Comparison of ENCODE assay signal across 4 cellular contexts in the genomic region with DNA sequence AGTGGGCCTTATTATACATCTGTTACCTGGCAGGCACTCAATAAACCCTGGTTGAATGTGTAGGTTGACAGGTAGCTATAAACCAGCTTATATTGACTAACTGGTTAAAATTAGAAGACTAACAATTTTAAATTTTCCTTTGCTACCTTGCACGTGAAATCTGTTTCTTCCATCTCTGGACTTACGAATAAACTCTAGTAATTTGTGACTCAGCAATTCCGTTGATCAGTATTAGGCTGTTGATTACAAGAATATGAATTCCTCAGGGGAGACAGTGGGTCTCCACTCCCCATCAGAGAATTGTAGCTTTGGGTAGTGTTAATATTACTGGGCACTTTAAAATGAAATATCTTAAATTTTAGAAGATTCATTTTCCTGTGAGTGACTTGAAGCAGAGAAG.
TF ChIP-seq lines count a peak whose summit lies in the region.

No MANE protein-coding gene starts in this region.

TF ChIP-seq in HepG2, 621 proteins besides CTCF, POLR2A, EP300 and RAD21:
- TF ChIP-seq CENPX (CRISPR knock-in tag; IDR thresholded peaks at IDR 0.05) (no peak), MYNN (CRISPR knock-in tag; IDR thresholded peaks at IDR 0.05; ENCODE audit: low read depth) (no peak), NFE2L2 (IDR thresholded peaks at IDR 0.05; ENCODE audit: low read length) (peak; percentile 51; the same call in 1 of the 2 replicates), MAFF (IDR thresholded peaks at IDR 0.05; ENCODE audit: low read depth, low read length) (0 out of 2 replicates have a peak, but pooled peaks have one; percentile 5), ZNF292 (CRISPR knock-in tag; IDR thresholded peaks at IDR 0.05; ENCODE audit: borderline replicate concordance, low read depth) (no peak), ARID2 (CRISPR knock-in tag; IDR thresholded peaks at IDR 0.05; ENCODE audit: borderline replicate concordance) (no peak), MAFK (conservative IDR thresholded peaks at IDR 0.05 in 1 of 2, IDR thresholded peaks at IDR 0.05 in 1 of 2; ENCODE audit: low read length in 2 of 2) (peak; percentile 17 to 30; a peak in 1 of 4 replicates)
- TF ChIP-seq, protein P1, sequence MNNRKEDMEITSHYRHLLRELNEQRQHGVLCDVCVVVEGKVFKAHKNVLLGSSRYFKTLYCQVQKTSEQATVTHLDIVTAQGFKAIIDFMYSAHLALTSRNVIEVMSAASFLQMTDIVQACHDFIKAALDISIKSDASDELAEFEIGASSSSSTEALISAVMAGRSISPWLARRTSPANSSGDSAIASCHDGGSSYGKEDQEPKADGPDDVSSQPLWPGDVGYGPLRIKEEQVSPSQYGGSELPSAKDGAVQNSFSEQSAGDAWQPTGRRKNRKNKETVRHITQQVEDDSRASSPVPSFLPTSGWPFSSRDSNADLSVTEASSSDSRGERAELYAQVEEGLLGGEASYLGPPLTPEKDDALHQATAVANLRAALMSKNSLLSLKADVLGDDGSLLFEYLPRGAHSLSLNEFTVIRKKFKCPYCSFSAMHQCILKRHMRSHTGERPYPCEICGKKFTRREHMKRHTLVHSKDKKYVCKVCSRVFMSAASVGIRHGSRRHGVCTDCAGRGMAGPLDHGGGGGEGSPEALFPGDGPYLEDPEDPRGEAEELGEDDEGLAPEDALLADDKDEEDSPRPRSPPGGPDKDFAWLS (CRISPR knock-in tag; IDR thresholded peaks at IDR 0.05; ENCODE audit: borderline replicate concordance) = no peak
- TF ChIP-seq, protein P2, sequence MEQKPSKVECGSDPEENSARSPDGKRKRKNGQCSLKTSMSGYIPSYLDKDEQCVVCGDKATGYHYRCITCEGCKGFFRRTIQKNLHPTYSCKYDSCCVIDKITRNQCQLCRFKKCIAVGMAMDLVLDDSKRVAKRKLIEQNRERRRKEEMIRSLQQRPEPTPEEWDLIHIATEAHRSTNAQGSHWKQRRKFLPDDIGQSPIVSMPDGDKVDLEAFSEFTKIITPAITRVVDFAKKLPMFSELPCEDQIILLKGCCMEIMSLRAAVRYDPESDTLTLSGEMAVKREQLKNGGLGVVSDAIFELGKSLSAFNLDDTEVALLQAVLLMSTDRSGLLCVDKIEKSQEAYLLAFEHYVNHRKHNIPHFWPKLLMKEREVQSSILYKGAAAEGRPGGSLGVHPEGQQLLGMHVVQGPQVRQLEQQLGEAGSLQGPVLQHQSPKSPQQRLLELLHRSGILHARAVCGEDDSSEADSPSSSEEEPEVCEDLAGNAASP (CRISPR knock-in tag; IDR thresholded peaks at IDR 0.05; ENCODE audit: borderline replicate concordance) = no peak

TF ChIP-seq in A549, 52 proteins besides CTCF, POLR2A, EP300 and RAD21:
- TF ChIP-seq GATA3 (IDR thresholded peaks at IDR 0.05; ENCODE audit: borderline replicate concordance) (no peak), HOXA7 (CRISPR knock-in tag; IDR thresholded peaks at IDR 0.05) (no peak), MAFK (IDR thresholded peaks at IDR 0.05; ENCODE audit: partially characterized antibody) (peak; percentile 21), BHLHE40 (IDR thresholded peaks at IDR 0.05; ENCODE audit: low read depth, low read length) (no peak), RARB (CRISPR knock-in tag; IDR thresholded peaks at IDR 0.05) (no peak), CHD4 (IDR thresholded peaks at IDR 0.05; ENCODE audit: borderline replicate concordance) (no peak)
- TF ChIP-seq, protein P3, sequence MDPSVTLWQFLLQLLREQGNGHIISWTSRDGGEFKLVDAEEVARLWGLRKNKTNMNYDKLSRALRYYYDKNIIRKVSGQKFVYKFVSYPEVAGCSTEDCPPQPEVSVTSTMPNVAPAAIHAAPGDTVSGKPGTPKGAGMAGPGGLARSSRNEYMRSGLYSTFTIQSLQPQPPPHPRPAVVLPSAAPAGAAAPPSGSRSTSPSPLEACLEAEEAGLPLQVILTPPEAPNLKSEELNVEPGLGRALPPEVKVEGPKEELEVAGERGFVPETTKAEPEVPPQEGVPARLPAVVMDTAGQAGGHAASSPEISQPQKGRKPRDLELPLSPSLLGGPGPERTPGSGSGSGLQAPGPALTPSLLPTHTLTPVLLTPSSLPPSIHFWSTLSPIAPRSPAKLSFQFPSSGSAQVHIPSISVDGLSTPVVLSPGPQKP (IDR thresholded peaks at IDR 0.05; ENCODE audit: low read depth, low read length) = no peak

TF ChIP-seq in IMR-90, 13 proteins besides CTCF, POLR2A, EP300 and RAD21:
- TF ChIP-seq NFE2L2 (IDR thresholded peaks at IDR 0.05; ENCODE audit: low read depth, low read length) = 0 out of 2 replicates have a peak, but pooled peaks have one; percentile 30
- no peak for TF ChIP-seq RFX5 (IDR thresholded peaks at IDR 0.05; ENCODE audit: low read depth, low read length)
TF ChIP-seq in IMR-90: peak in this region for 1.

TF ChIP-seq in K562, 482 proteins besides CTCF, POLR2A, EP300 and RAD21:
- TF ChIP-seq C11orf30 (IDR thresholded peaks at IDR 0.05; ENCODE audit: low read depth) = peak; percentile 48
- peak; percentile 75 for TF ChIP-seq MAFG (tag; conservative IDR thresholded peaks at IDR 0.05)
- peak; percentile 34; the same call in 1 of the 2 replicates for TF ChIP-seq NFE2 (IDR thresholded peaks at IDR 0.05; ENCODE audit: low read depth)
- TF ChIP-seq, protein P4, sequence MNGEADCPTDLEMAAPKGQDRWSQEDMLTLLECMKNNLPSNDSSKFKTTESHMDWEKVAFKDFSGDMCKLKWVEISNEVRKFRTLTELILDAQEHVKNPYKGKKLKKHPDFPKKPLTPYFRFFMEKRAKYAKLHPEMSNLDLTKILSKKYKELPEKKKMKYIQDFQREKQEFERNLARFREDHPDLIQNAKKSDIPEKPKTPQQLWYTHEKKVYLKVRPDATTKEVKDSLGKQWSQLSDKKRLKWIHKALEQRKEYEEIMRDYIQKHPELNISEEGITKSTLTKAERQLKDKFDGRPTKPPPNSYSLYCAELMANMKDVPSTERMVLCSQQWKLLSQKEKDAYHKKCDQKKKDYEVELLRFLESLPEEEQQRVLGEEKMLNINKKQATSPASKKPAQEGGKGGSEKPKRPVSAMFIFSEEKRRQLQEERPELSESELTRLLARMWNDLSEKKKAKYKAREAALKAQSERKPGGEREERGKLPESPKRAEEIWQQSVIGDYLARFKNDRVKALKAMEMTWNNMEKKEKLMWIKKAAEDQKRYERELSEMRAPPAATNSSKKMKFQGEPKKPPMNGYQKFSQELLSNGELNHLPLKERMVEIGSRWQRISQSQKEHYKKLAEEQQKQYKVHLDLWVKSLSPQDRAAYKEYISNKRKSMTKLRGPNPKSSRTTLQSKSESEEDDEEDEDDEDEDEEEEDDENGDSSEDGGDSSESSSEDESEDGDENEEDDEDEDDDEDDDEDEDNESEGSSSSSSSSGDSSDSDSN (IDR thresholded peaks at IDR 0.05; ENCODE audit: borderline replicate concordance in 1 of 2, low read depth in 2 of 2, low read length in 2 of 2) = no peak
- TF ChIP-seq MAFF (IDR thresholded peaks at IDR 0.05; ENCODE audit: low read length) = peak; percentile 7; the same call in 1 of the 2 replicates
- TF ChIP-seq HDAC6 (IDR thresholded peaks at IDR 0.05; ENCODE audit: low read depth, low read length) = no peak
- no peak for TF ChIP-seq XRCC5 (IDR thresholded peaks at IDR 0.05; ENCODE audit: low read depth, low read length)
- TF ChIP-seq TOE1 (IDR thresholded peaks at IDR 0.05; ENCODE audit: borderline replicate concordance) = no peak
- no peak for TF ChIP-seq TOE1 (CRISPR knock-in tag; IDR thresholded peaks at IDR 0.05; ENCODE audit: borderline replicate concordance, low read depth)
- TF ChIP-seq, protein P5, sequence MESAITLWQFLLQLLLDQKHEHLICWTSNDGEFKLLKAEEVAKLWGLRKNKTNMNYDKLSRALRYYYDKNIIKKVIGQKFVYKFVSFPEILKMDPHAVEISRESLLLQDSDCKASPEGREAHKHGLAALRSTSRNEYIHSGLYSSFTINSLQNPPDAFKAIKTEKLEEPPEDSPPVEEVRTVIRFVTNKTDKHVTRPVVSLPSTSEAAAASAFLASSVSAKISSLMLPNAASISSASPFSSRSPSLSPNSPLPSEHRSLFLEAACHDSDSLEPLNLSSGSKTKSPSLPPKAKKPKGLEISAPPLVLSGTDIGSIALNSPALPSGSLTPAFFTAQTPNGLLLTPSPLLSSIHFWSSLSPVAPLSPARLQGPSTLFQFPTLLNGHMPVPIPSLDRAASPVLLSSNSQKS (CRISPR knock-in tag; IDR thresholded peaks at IDR 0.05) = no peak
- TF ChIP-seq ZNF316 (IDR thresholded peaks at IDR 0.05) = peak; percentile 38; the same call in 1 of the 2 replicates
- TF ChIP-seq TCF7 (IDR thresholded peaks at IDR 0.05; ENCODE audit: borderline replicate concordance) = no peak
TF ChIP-seq in K562: peak in this region for 5.
